25 cellular contexts compared by ENCODE assay signal in genomic region chr7:37332218-37333016, GRCh38.
DNase-seq lines count a peak whose midpoint lies in the region; ATAC-seq and TF ChIP-seq lines count a peak whose summit lies in the region.
"Had no signal": no experiment of that assay in that cellular context is flagged by ENCODE, and none has a peak within 500 bp of the region (broad histone marks: within the 10 kb centered on the region; RNA-seq: fewer than 3 reads in every experiment).

No MANE protein-coding gene starts in this region.

- no CpG with 5 or more reads among the region's 9 CpGs for WGBS in trophoblast cell (ENCODE audit: extremely low coverage, insufficient coverage, insufficient read length)
- WGBS in psoas muscle, 3 donors = 70 to 71% (median 71%) methylated on average over 9 of the region's 9 CpGs

- intact Hi-C loops in activated CD4-positive, alpha-beta T cell treated with anti-CD3 and anti-CD28 coated beads, Interleukin-2, amount 10 ng/mL, durations not matched to agents 24 days and 14 days (cut with micrococcal nuclease) = no loop called here
- intact Hi-C loops in CD4-positive, alpha-beta T cell (cut with DNase I, micrococcal nuclease) = no loop called here
- intact Hi-C loops in psoas muscle (cut with DNase I) = no loop called here

- H3K4me3 ChIP-seq in trophoblast cell (ENCODE audit: low read depth, low read length) (no peak overlapping the region), psoas muscle (no peak overlapping the region)
- H3K4me3 ChIP-seq: A549, colonic mucosa, PC-9 had no signal

- peaks cover 9 to 10% of the 10 kb centered on the region in 2 experiments for H3K36me3 ChIP-seq in trophoblast cell (ENCODE audit: control insufficient read depth in 1 of 2, insufficient read depth in 2 of 2, low read length in 2 of 2)
- H3K36me3 ChIP-seq in psoas muscle (ENCODE audit: insufficient read depth in 1 of 2, low read depth in 1 of 2) = no peaks in the 10 kb centered on the region
- H3K36me3 ChIP-seq: BE2C, colonic mucosa had no signal

- peak overlapping the region; percentile 95 for H3K18ac ChIP-seq in trophoblast cell (ENCODE audit: low read length)

- H4K91ac ChIP-seq in trophoblast cell (ENCODE audit: low read depth, low read length) = peak overlapping the region; percentile 39

- H3K4me1 ChIP-seq in trophoblast cell (ENCODE audit: control insufficient read depth in 1 of 2, insufficient read depth in 2 of 2, low read length in 2 of 2) (peaks cover 9 to 13% of the 10 kb centered on the region in 2 experiments), psoas muscle (no peaks in the 10 kb centered on the region)
- H3K4me1 ChIP-seq: colonic mucosa had no signal

- peak overlapping the region; percentile 57 for H2BK5ac ChIP-seq in trophoblast cell (ENCODE audit: low read depth, low read length, poor library complexity)

- no peaks in the 10 kb centered on the region for H3K9me3 ChIP-seq in CD4-positive, alpha-beta T cell (ENCODE audit: control insufficient read depth, low read length)
- H3K9me3 ChIP-seq in trophoblast cell (ENCODE audit: insufficient read depth, low read depth, low read length) (no peaks in the 10 kb centered on the region), psoas muscle (no peaks in the 10 kb centered on the region)
- H3K9me3 ChIP-seq: A549, BE2C, colonic mucosa had no signal

- no peak overlapping the region for H3K4me2 ChIP-seq in trophoblast cell (ENCODE audit: low read length)
- H3K4me2 ChIP-seq: A549, PC-9 had no signal

- H3K23ac ChIP-seq in trophoblast cell (ENCODE audit: low read length) = no peak overlapping the region

- H3K27me3 Mint-ChIP-seq in activated CD4-positive, alpha-beta T cell treated with anti-CD3 and anti-CD28 coated beads, Interleukin-2, amount 10 ng/mL, durations not matched to agents 24 days and 14 days = no peaks in the 10 kb centered on the region
- H3K27me3 Mint-ChIP-seq in CD4-positive, alpha-beta T cell = no peaks in the 10 kb centered on the region
- no peaks in the 10 kb centered on the region for H3K27me3 Mint-ChIP-seq in activated T-helper 17 cell treated with anti-CD3 and anti-CD28 coated beads, Interleukin-2, amount 50 U/mL, for 72 hours
- H3K27me3 Mint-ChIP-seq: activated CD4-positive, alpha-beta T cell treated with anti-CD3 and anti-CD28 coated beads, Interleukin-2, amount 10 ng/mL, durations not matched to agents 7 days and 5 days; effector memory CD8-positive, alpha-beta T cell had no signal

- no peak for TF ChIP-seq CTCF in CD4-positive, alpha-beta T cell (IDR thresholded peaks at IDR 0.05)
- no peak for TF ChIP-seq CTCF in psoas muscle (IDR thresholded peaks at IDR 0.05)

- peaks cover 22% of the 10 kb centered on the region for H3K79me1 ChIP-seq in trophoblast cell (ENCODE audit: low read length)

- H2BK12ac ChIP-seq in trophoblast cell (ENCODE audit: low read length) = peak overlapping the region; percentile 86

- H3K27ac ChIP-seq in CD4-positive, alpha-beta T cell (ENCODE audit: low read depth, low read length) = no peak overlapping the region
- H3K27ac ChIP-seq in trophoblast cell (ENCODE audit: low read depth, low read length) (no peak overlapping the region), psoas muscle (no peak overlapping the region)
- H3K27ac ChIP-seq: colonic mucosa, PC-9 had no signal

- peak overlapping the region; percentile 38 for H3K14ac ChIP-seq in trophoblast cell (ENCODE audit: low read length)

- peak overlapping the region; percentile 10 for H3K4ac ChIP-seq in trophoblast cell (ENCODE audit: low read depth, low read length)

- H4K12ac ChIP-seq in trophoblast cell (ENCODE audit: low read depth, low read length) = no peak overlapping the region

- peaks cover 88% of the 10 kb centered on the region for H3K36me3 Mint-ChIP-seq in activated CD4-positive, alpha-beta T cell treated with anti-CD3 and anti-CD28 coated beads, Interleukin-2, amount 10 ng/mL, durations not matched to agents 24 days and 14 days (ENCODE audit: low read depth)
- peaks cover 97% of the 10 kb centered on the region for H3K36me3 Mint-ChIP-seq in CD4-positive, alpha-beta T cell (ENCODE audit: low read depth)
- peaks cover 97% of the 10 kb centered on the region for H3K36me3 Mint-ChIP-seq in activated T-helper 17 cell treated with anti-CD3 and anti-CD28 coated beads, Interleukin-2, amount 50 U/mL, for 72 hours (ENCODE audit: low read depth)

- ATAC-seq in CD4-positive, alpha-beta T cell (ENCODE audit: poor library complexity) = no peak
- peak; percentile 17 for ATAC-seq in activated T-helper 17 cell treated with anti-CD3 and anti-CD28 coated beads, Interleukin-2, amount 50 U/mL, for 72 hours (replicated peaks)
- no peak for ATAC-seq in psoas muscle
- ATAC-seq: A549; effector memory CD8-positive, alpha-beta T cell had no signal

- H3K4me3 Mint-ChIP-seq in activated CD4-positive, alpha-beta T cell treated with anti-CD3 and anti-CD28 coated beads, Interleukin-2, amount 10 ng/mL, durations not matched to agents 24 days and 14 days = no peak overlapping the region
- no peak overlapping the region for H3K4me3 Mint-ChIP-seq in CD4-positive, alpha-beta T cell
- H3K4me3 Mint-ChIP-seq in activated T-helper 17 cell treated with anti-CD3 and anti-CD28 coated beads, Interleukin-2, amount 50 U/mL, for 72 hours = peak overlapping the region; percentile 39
- H3K4me3 Mint-ChIP-seq: activated CD4-positive, alpha-beta T cell treated with anti-CD3 and anti-CD28 coated beads, Interleukin-2, amount 10 ng/mL, durations not matched to agents 7 days and 5 days; activated naive CD4-positive, alpha-beta T cell treated with anti-CD3 and anti-CD28 coated beads for 36 hours had no signal

- H3K9me3 Mint-ChIP-seq in activated CD4-positive, alpha-beta T cell treated with anti-CD3 and anti-CD28 coated beads, Interleukin-2, amount 10 ng/mL, durations not matched to agents 24 days and 14 days = peaks cover 14% of the 10 kb centered on the region
- H3K9me3 Mint-ChIP-seq in CD4-positive, alpha-beta T cell = no peaks in the 10 kb centered on the region
- H3K9me3 Mint-ChIP-seq in activated T-helper 17 cell treated with anti-CD3 and anti-CD28 coated beads, Interleukin-2, amount 50 U/mL, for 72 hours = peaks cover 5% of the 10 kb centered on the region
- H3K9me3 Mint-ChIP-seq: effector memory CD8-positive, alpha-beta T cell had no signal

- peak overlapping the region; percentile 57 for H4K8ac ChIP-seq in trophoblast cell (ENCODE audit: low read depth, low read length)

- peaks cover 3% of the 10 kb centered on the region for H3K79me2 ChIP-seq in trophoblast cell (ENCODE audit: control insufficient read depth, insufficient read depth, low read length, poor library complexity)

- CTCF ChIA-PET in CD4-positive, alpha-beta T cell (lab: Charles Lee) = no interaction called here

- no peak for DNase-seq in activated CD4-positive, alpha-beta T cell treated with anti-CD3 and anti-CD28 coated beads, Interleukin-2, amount 10 ng/mL, durations not matched to agents 24 days and 14 days
- no peak for DNase-seq in activated CD4-positive, alpha-beta T cell treated with anti-CD3 and anti-CD28 coated beads for 1 hour
- no peak for DNase-seq in CD4-positive, alpha-beta T cell
- no peak for DNase-seq in trophoblast cell
- no peak for DNase-seq in NCI-H2107 treated with DMSO at 0.1 percent for 48 hours (lab: John Stamatoyannopoulos, UW; ENCODE audit: unreplicated experiment)
- DNase-seq in HK-2 (ENCODE audit: unreplicated experiment) = no peak
- no peak for DNase-seq in psoas muscle
- DNase-seq: activated CD4-positive, alpha-beta T cell treated with anti-CD3 and anti-CD28 coated beads, Interleukin-2, amount 10 ng/mL, durations not matched to agents 7 days and 5 days; activated naive CD4-positive, alpha-beta T cell treated with anti-CD3 and anti-CD28 coated beads for 36 hours; amniotic stem cell; BE2C; colonic mucosa; DMS79 treated with DMSO at 0.1 percent for 48 hours; effector memory CD8-positive, alpha-beta T cell; KBM-7; kidney; mammary epithelial cell; NCI-H1436; NCI-H2107; NCI-H446 treated with DMSO at 0.1 percent for 48 hours; PC-9; SIG-M5; stimulated activated CD8-positive, alpha-beta memory T cell treated with anti-CD3 and anti-CD28 coated beads, Interleukin-4, amount 100 ng/mL, for 48 hours had no signal

- H3K27ac Mint-ChIP-seq in activated CD4-positive, alpha-beta T cell treated with anti-CD3 and anti-CD28 coated beads, Interleukin-2, amount 10 ng/mL, durations not matched to agents 24 days and 14 days = peak overlapping the region; percentile 59
- H3K27ac Mint-ChIP-seq in CD4-positive, alpha-beta T cell = peak overlapping the region; percentile 41
- peak overlapping the region; percentile 43 for H3K27ac Mint-ChIP-seq in activated T-helper 17 cell treated with anti-CD3 and anti-CD28 coated beads, Interleukin-2, amount 50 U/mL, for 72 hours
- H3K27ac Mint-ChIP-seq: activated CD4-positive, alpha-beta T cell treated with anti-CD3 and anti-CD28 coated beads, Interleukin-2, amount 10 ng/mL, durations not matched to agents 7 days and 5 days; activated naive CD4-positive, alpha-beta T cell treated with anti-CD3 and anti-CD28 coated beads for 36 hours; effector memory CD8-positive, alpha-beta T cell had no signal

- H2AFZ ChIP-seq in trophoblast cell (ENCODE audit: insufficient read depth, low read length, poor library complexity) = no peak overlapping the region
- H2AFZ ChIP-seq: PC-9 had no signal

- peak overlapping the region; percentile 60 for H2AK5ac ChIP-seq in trophoblast cell (ENCODE audit: low read length)

- H3K9ac ChIP-seq in trophoblast cell (ENCODE audit: low read length) = no peak overlapping the region

- POLR2A ChIA-PET in CD4-positive, alpha-beta T cell (lab: Charles Lee) = interaction anchor here (1.2 kb wide), 1 partner anchor 22 kb away, joined by 3 read pairs; no protein-coding TSS in a partner anchor

- peak overlapping the region; percentile 58 for H2BK120ac ChIP-seq in trophoblast cell (ENCODE audit: insufficient read depth, low read length, poor library complexity)

- peaks cover 61% of the 10 kb centered on the region for H3K4me1 Mint-ChIP-seq in activated CD4-positive, alpha-beta T cell treated with anti-CD3 and anti-CD28 coated beads, Interleukin-2, amount 10 ng/mL, durations not matched to agents 24 days and 14 days
- peaks cover 81% of the 10 kb centered on the region for H3K4me1 Mint-ChIP-seq in CD4-positive, alpha-beta T cell (ENCODE audit: low read depth)
- H3K4me1 Mint-ChIP-seq in activated T-helper 17 cell treated with anti-CD3 and anti-CD28 coated beads, Interleukin-2, amount 50 U/mL, for 72 hours = peaks cover 58% of the 10 kb centered on the region

- H3K27me3 ChIP-seq in CD4-positive, alpha-beta T cell (ENCODE audit: control insufficient read depth, insufficient read depth, low read length) = no peaks in the 10 kb centered on the region
- H3K27me3 ChIP-seq in trophoblast cell (ENCODE audit: insufficient read depth, low read length) (no peaks in the 10 kb centered on the region), psoas muscle (ENCODE audit: insufficient read depth in 3 of 3, low read length in 2 of 3) (no peaks in the 10 kb centered on the region)
- H3K27me3 ChIP-seq: BE2C, colonic mucosa had no signal
